ENCODE assay signal across 29 cellular contexts in genomic region chr16:55088098-55088497, GRCh38.
"Had no signal": no experiment of that assay in that cellular context is flagged by ENCODE, and none has a peak within 500 bp of the region (broad histone marks: within the 10 kb centered on the region; RNA-seq: fewer than 3 reads in every experiment).

No MANE protein-coding gene starts in this region.

- H3K4me1 Mint-ChIP-seq: stimulated activated effector memory CD8-positive, alpha-beta T cell treated with anti-CD3 and anti-CD28 coated beads, Interleukin-12 subunit alpha, Interleukin-12 subunit beta, amount 100 ng/mL, for 72 hours; stimulated activated memory B cell treated with anti-CD40 and anti-IgM and Interleukin-4, amounts not matched to agents 10 μg/mL and 1 μg/mL and 100 μg/mL, for 72 hours; stimulated activated naive B cell treated with anti-CD40 and anti-IgM and Interleukin-4, amounts not matched to agents 10 μg/mL and 1 μg/mL and 100 μg/mL, for 72 hours; stimulated activated naive CD8-positive, alpha-beta T cell treated with anti-CD3 and anti-CD28 coated beads, Interleukin-15, amount 100 ng/mL, for 72 hours had no signal

- DNase-seq: stimulated activated CD4-positive, alpha-beta T cell treated with anti-CD3 and anti-CD28 coated beads, Interleukin-2, amount 100 ng/mL, for 48 hours; stimulated activated CD4-positive, alpha-beta T cell treated with anti-CD3 and anti-CD28 coated beads, Interleukin-4, amount 100 ng/mL, for 1 hour; stimulated activated CD4-positive, alpha-beta T cell treated with anti-CD3 and anti-CD28 coated beads, Interleukin-4, amount 100 ng/mL, for 24 hours; stimulated activated CD4-positive, alpha-beta T cell treated with anti-CD3 and anti-CD28 coated beads, Interleukin-4, amount 100 ng/mL, for 4 hours; stimulated activated CD8-positive, alpha-beta memory T cell treated with anti-CD3 and anti-CD28 coated beads, Interleukin-4, amount 100 ng/mL, for 48 hours; stimulated activated naive B cell treated with anti-CD40 and anti-IgM and Interleukin-4, amounts not matched to agents 10 μg/mL and 1 μg/mL and 100 μg/mL, for 72 hours; stimulated activated naive CD4-positive, alpha-beta T cell; stimulated activated naive CD4-positive, alpha-beta T cell treated with Interleukin-2 at 50 U/mL for 16 hours; stimulated activated naive CD8-positive, alpha-beta T cell treated with anti-CD3 and anti-CD28 coated beads, Interleukin-15, amount 100 ng/mL, for 72 hours; stimulated activated naive CD8-positive, alpha-beta T cell treated with anti-CD3 and anti-CD28 coated beads, Interleukin-15, Interleukin-2, amounts not matched to agents 100 U/mL and 50 U/mL, for 24 hours; stomach; substantia nigra; testis; thyroid gland; tibial artery; transverse colon; trophoblast cell; upper lobe of left lung; uterus had no signal

- H3K4me1 ChIP-seq: stomach, suprapubic skin, testis, thyroid gland, tibial nerve, transverse colon, upper lobe of left lung, upper lobe of right lung, uterus, vagina had no signal

- H3K9me3 Mint-ChIP-seq: stimulated activated memory B cell treated with anti-CD40 and anti-IgM and Interleukin-4, amounts not matched to agents 10 μg/mL and 1 μg/mL and 100 μg/mL, for 72 hours; stimulated activated naive CD8-positive, alpha-beta T cell treated with anti-CD3 and anti-CD28 coated beads, Interleukin-15, Interleukin-2, amounts not matched to agents 100 ng/mL and 50 ng/mL, for 24 hours; type B pancreatic cell had no signal

- H3K36me3 ChIP-seq: stomach, suprapubic skin, thoracic aorta, thyroid gland, tibial artery, tibial nerve, transverse colon, upper lobe of left lung, upper lobe of right lung, uterus, vagina had no signal

- H3K27me3 ChIP-seq: testis, thyroid gland, tibial artery, tibial nerve, transverse colon, upper lobe of left lung, upper lobe of right lung, uterus, vagina had no signal

- H3K9me3 ChIP-seq: suprapubic skin, testis, thoracic aorta, thyroid gland, tibial artery, transverse colon, upper lobe of left lung, upper lobe of right lung, uterus, vagina had no signal

- H3K27ac ChIP-seq: stomach, suprapubic skin, testis, thoracic aorta, thyroid gland, tibial artery, tibial nerve, transverse colon, upper lobe of left lung, upper lobe of right lung, uterus, vagina had no signal

- ATAC-seq: stimulated activated effector memory CD8-positive, alpha-beta T cell treated with anti-CD3 and anti-CD28 coated beads, Interleukin-12 subunit alpha, Interleukin-12 subunit beta, amount 100 ng/mL, for 72 hours; stimulated activated memory B cell treated with anti-CD40 and anti-IgM and Interleukin-4, amounts not matched to agents 10 μg/mL and 1 μg/mL and 100 μg/mL, for 72 hours; stimulated activated naive B cell treated with anti-CD40 and anti-IgM and Interleukin-4, amounts not matched to agents 10 μg/mL and 1 μg/mL and 100 μg/mL, for 72 hours; stimulated activated naive CD8-positive, alpha-beta T cell treated with anti-CD3 and anti-CD28 coated beads, Interleukin-15, amount 100 ng/mL, for 72 hours; stimulated activated naive CD8-positive, alpha-beta T cell treated with anti-CD3 and anti-CD28 coated beads, Interleukin-15, Interleukin-2, amounts not matched to agents 100 U/mL and 50 U/mL, for 24 hours; upper lobe of right lung had no signal

- H3K4me3 ChIP-seq: stomach, suprapubic skin, testis, thoracic aorta, thyroid gland, tibial artery, tibial nerve, transverse colon, upper lobe of left lung, upper lobe of right lung, uterus, vagina had no signal

- H3K27me3 Mint-ChIP-seq: stimulated activated memory B cell treated with anti-CD40 and anti-IgM and Interleukin-4, amounts not matched to agents 10 μg/mL and 1 μg/mL and 100 μg/mL, for 72 hours; stimulated activated naive B cell treated with anti-CD40 and anti-IgM and Interleukin-4, amounts not matched to agents 10 μg/mL and 1 μg/mL and 100 μg/mL, for 72 hours; stimulated activated naive CD8-positive, alpha-beta T cell treated with anti-CD3 and anti-CD28 coated beads, Interleukin-15, amount 100 ng/mL, for 72 hours; stimulated activated naive CD8-positive, alpha-beta T cell treated with anti-CD3 and anti-CD28 coated beads, Interleukin-15, Interleukin-2, amounts not matched to agents 100 ng/mL and 50 ng/mL, for 24 hours had no signal

- H3K4me3 Mint-ChIP-seq: stimulated activated effector memory CD8-positive, alpha-beta T cell treated with anti-CD3 and anti-CD28 coated beads, Interleukin-12 subunit alpha, Interleukin-12 subunit beta, amount 100 ng/mL, for 72 hours; stimulated activated memory B cell treated with anti-CD40 and anti-IgM and Interleukin-4, amounts not matched to agents 10 μg/mL and 1 μg/mL and 100 μg/mL, for 72 hours; stimulated activated naive B cell treated with anti-CD40 and anti-IgM and Interleukin-4, amounts not matched to agents 10 μg/mL and 1 μg/mL and 100 μg/mL, for 72 hours; stimulated activated naive CD8-positive, alpha-beta T cell treated with anti-CD3 and anti-CD28 coated beads, Interleukin-15, amount 100 ng/mL, for 72 hours; stimulated activated naive CD8-positive, alpha-beta T cell treated with anti-CD3 and anti-CD28 coated beads, Interleukin-15, Interleukin-2, amounts not matched to agents 100 ng/mL and 50 ng/mL, for 24 hours; type B pancreatic cell had no signal

- H3K27ac Mint-ChIP-seq: stimulated activated effector memory CD8-positive, alpha-beta T cell treated with anti-CD3 and anti-CD28 coated beads, Interleukin-12 subunit alpha, Interleukin-12 subunit beta, amount 100 ng/mL, for 72 hours; stimulated activated memory B cell treated with anti-CD40 and anti-IgM and Interleukin-4, amounts not matched to agents 10 μg/mL and 1 μg/mL and 100 μg/mL, for 72 hours; stimulated activated naive B cell treated with anti-CD40 and anti-IgM and Interleukin-4, amounts not matched to agents 10 μg/mL and 1 μg/mL and 100 μg/mL, for 72 hours; stimulated activated naive CD8-positive, alpha-beta T cell treated with anti-CD3 and anti-CD28 coated beads, Interleukin-15, Interleukin-2, amounts not matched to agents 100 ng/mL and 50 ng/mL, for 24 hours; type B pancreatic cell had no signal

- H3K36me3 Mint-ChIP-seq: stimulated activated effector memory CD8-positive, alpha-beta T cell treated with anti-CD3 and anti-CD28 coated beads, Interleukin-12 subunit alpha, Interleukin-12 subunit beta, amount 100 ng/mL, for 72 hours; stimulated activated memory B cell treated with anti-CD40 and anti-IgM and Interleukin-4, amounts not matched to agents 10 μg/mL and 1 μg/mL and 100 μg/mL, for 72 hours; stimulated activated naive B cell treated with anti-CD40 and anti-IgM and Interleukin-4, amounts not matched to agents 10 μg/mL and 1 μg/mL and 100 μg/mL, for 72 hours; type B pancreatic cell had no signal

- FAIRE-seq: urothelium cell line had no signal
